11 cellular contexts compared by ENCODE assay signal in the genomic region with DNA sequence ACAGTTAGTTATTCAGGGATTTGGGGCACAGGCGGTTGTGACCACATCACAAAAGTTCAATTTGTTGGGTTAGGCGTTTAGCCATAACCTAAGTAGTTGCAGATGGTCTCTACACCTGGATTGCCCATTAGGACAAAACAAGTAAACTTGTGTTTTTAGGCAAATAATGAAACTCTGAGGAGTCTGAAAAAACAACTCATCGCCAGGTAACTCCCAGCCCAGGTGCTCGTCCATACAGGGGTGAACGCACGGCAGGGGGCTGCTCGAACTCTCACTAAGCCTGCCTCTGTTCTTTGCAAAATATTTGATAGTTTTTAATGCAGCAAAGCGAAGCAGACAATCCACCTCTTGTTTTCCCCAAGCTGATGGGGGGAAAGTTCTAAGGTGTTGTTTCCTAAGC. TPM values are rescaled to one million over a fixed set of nuclear protein-coding genes. Genes with fewer than 3 reads are reported as not detected.
A peak's percentile ranks its signal among the peaks of the same experiment; 100 is the strongest.
DNase-seq lines count a peak whose midpoint lies in the region; ATAC-seq and TF ChIP-seq lines count a peak whose summit lies in the region.
"Had no signal": no experiment of that assay in that cellular context is flagged by ENCODE, and none has a peak within 500 bp of the region (broad histone marks: within the 10 kb centered on the region; RNA-seq: fewer than 3 reads in every experiment).

No MANE protein-coding gene starts in this region.

- no peaks in the 10 kb centered on the region for H3K27me3 Mint-ChIP-seq in activated T-cell treated with anti-CD3 and anti-CD28 coated beads, Interleukin-2, amount 50 U/mL, for 4 hours (ENCODE audit: low read depth)
- no peaks in the 10 kb centered on the region for H3K27me3 Mint-ChIP-seq in endodermal cell (ENCODE audit: insufficient read depth)
- H3K27me3 Mint-ChIP-seq: brain had no signal

- H3K36me3 Mint-ChIP-seq in activated T-cell treated with anti-CD3 and anti-CD28 coated beads, Interleukin-2, amount 50 U/mL, for 4 hours (ENCODE audit: insufficient read depth), result peaks cover 31% of the 10 kb centered on the region
- H3K36me3 Mint-ChIP-seq in endodermal cell (ENCODE audit: low read depth), result no peaks in the 10 kb centered on the region
- H3K36me3 Mint-ChIP-seq: brain, type B pancreatic cell had no signal

- no peak for ATAC-seq in activated T-cell treated with anti-CD3 and anti-CD28 coated beads, Interleukin-2, amount 50 U/mL, for 4 hours
- no peak for ATAC-seq in SK-N-SH treated with all-trans-retinoic acid at 6 μM for 48 hours

- intact Hi-C loops in stomach (cut with DNase I; ENCODE audit: low total_unique reads), result no loop called here

- peak overlapping the region; percentile 100 for H3K4me3 Mint-ChIP-seq in activated T-cell treated with anti-CD3 and anti-CD28 coated beads, Interleukin-2, amount 50 U/mL, for 4 hours
- peak overlapping the region; percentile 50 for H3K4me3 Mint-ChIP-seq in endodermal cell

- TF ChIP-seq POLR2A in stomach (IDR thresholded peaks at IDR 0.05), result no peak

- no peak for TF ChIP-seq EP300 in stomach (IDR thresholded peaks at IDR 0.05)

- DNase-seq in activated T-cell treated with anti-CD3 and anti-CD28 coated beads, Interleukin-2, amount 50 U/mL, for 4 hours, result no peak
- DNase-seq in activated T-cell treated with anti-CD3 and anti-CD28 coated beads, Interleukin-2, amount 50 U/mL, for 1 hour, result no peak
- peak; percentile 70 for DNase-seq in RPMI8226
- no peak for DNase-seq in endodermal cell
- no peak for DNase-seq in stomach
- no peak for DNase-seq in NCI-H128 (lab: John Stamatoyannopoulos, UW; ENCODE audit: unreplicated experiment)
- DNase-seq in COLO829 (ENCODE audit: low spot score), result no peak
- DNase-seq: NCI-H1694 had no signal

- no peaks in the 10 kb centered on the region for H3K9me3 Mint-ChIP-seq in activated T-cell treated with anti-CD3 and anti-CD28 coated beads, Interleukin-2, amount 50 U/mL, for 4 hours
- H3K9me3 Mint-ChIP-seq in endodermal cell, result no peaks in the 10 kb centered on the region
- H3K9me3 Mint-ChIP-seq: type B pancreatic cell had no signal

- H3K4me3 ChIP-seq in endodermal cell (ENCODE audit: low read length), result peak overlapping the region; percentile 69
- no peak overlapping the region for H3K4me3 ChIP-seq in stomach

- no peaks in the 10 kb centered on the region for H3K36me3 ChIP-seq in endodermal cell (ENCODE audit: control insufficient read depth, insufficient read depth, low read length)
- no peaks in the 10 kb centered on the region for H3K36me3 ChIP-seq in stomach

- 89 to 97% methylated on average over 8 of the region's 8 CpGs for WGBS in endodermal cell (ENCODE audit: insufficient coverage in 1 of 2, insufficient read length in 1 of 2), 2 experiments
- 83 to 93% (median 85%) methylated on average over 8 of the region's 8 CpGs for WGBS in stomach, 5 donors

- H3K27ac Mint-ChIP-seq in endodermal cell, result peak overlapping the region; percentile 96

- H3K27ac ChIP-seq in endodermal cell (ENCODE audit: low read depth, low read length) (no peak overlapping the region), stomach (peak overlapping the region in 4 of 5 donors; percentile 58 to 83 (median 76))

- TF ChIP-seq CTCF in endodermal cell (conservative IDR thresholded peaks at IDR 0.05) (no peak), stomach (IDR thresholded peaks at IDR 0.05) (no peak)

- H3K4me1 ChIP-seq in endodermal cell (ENCODE audit: control insufficient read depth, insufficient read depth, low read length) (peaks cover 9% of the 10 kb centered on the region), stomach (peaks cover 9 to 36% (median 20%) of the 10 kb centered on the region in 4 donors)

- H3K9me3 ChIP-seq in endodermal cell (ENCODE audit: control insufficient read depth, low read length) (no peaks in the 10 kb centered on the region), stomach (no peaks in the 10 kb centered on the region)

- H3K4me1 Mint-ChIP-seq in activated T-cell treated with anti-CD3 and anti-CD28 coated beads, Interleukin-2, amount 50 U/mL, for 4 hours (ENCODE audit: low read depth), result peaks cover 54% of the 10 kb centered on the region
- H3K4me1 Mint-ChIP-seq in endodermal cell, result peaks cover 74% of the 10 kb centered on the region

- H3K27me3 ChIP-seq in endodermal cell (ENCODE audit: control insufficient read depth, insufficient read depth, low read length, poor library complexity, severe bottlenecking), result no peaks in the 10 kb centered on the region
- no peaks in the 10 kb centered on the region for H3K27me3 ChIP-seq in stomach

- no peak overlapping the region for H3K9ac ChIP-seq in endodermal cell (ENCODE audit: extremely low read depth, low read length, poor library complexity, severe bottlenecking)

TF ChIP-seq in SK-N-SH treated with all-trans-retinoic acid at 6 μM for 48 hours, 23 proteins besides CTCF, POLR2A, EP300 and RAD21:
- TF ChIP-seq SNAI2 (CRISPR knock-in tag; IDR thresholded peaks at IDR 0.05) (no peak), TCF4 (CRISPR knock-in tag; IDR thresholded peaks at IDR 0.05; ENCODE audit: borderline replicate concordance) (no peak), ESRRG (CRISPR knock-in tag; IDR thresholded peaks at IDR 0.05) (no peak), ZFP30 (CRISPR knock-in tag; IDR thresholded peaks at IDR 0.05) (no peak)

RNA-seq across cellular contexts. Expression of a gene that starts 0.6 kb away (rescaled TPM):
- total RNA-seq in activated T-cell treated with anti-CD3 and anti-CD28 coated beads, Interleukin-2, amount 50 U/mL, for 4 hours, result 100 to 1,000 TPM; 164 to 204 (median 170) TPM
- 1 to 10 TPM; 2.9 to 9.4 TPM for total RNA-seq in endodermal cell
- polyA plus RNA-seq in endodermal cell (2013, experiment 1 of 2), result 0.36 TPM
- polyA plus RNA-seq in endodermal cell (2013, experiment 2 of 2), result 0.54 TPM
- total RNA-seq in stomach, result 1 to 10 TPM; 1.3 to 4.8 (median 3.9) TPM
- polyA plus RNA-seq in stomach, result 1 to 10 TPM; 3.2 to 7.5 (median 5.4) TPM

Comparison
In these comparisons a context has a peak if more than half of its experiments do, and no peak if none do; other contexts are left out.
1. RNA of a gene that starts 0.6 kb away (total RNA-seq): 164 to 204 TPM in activated T-cell treated with anti-CD3 and anti-CD28 coated beads, Interleukin-2, amount 50 U/mL, for 4 hours; 2.9 to 9.4 TPM in endodermal cell and 1.3 to 4.8 TPM in stomach; every median in the first group is over 10 times any median in the second.